In the genomic region with DNA sequence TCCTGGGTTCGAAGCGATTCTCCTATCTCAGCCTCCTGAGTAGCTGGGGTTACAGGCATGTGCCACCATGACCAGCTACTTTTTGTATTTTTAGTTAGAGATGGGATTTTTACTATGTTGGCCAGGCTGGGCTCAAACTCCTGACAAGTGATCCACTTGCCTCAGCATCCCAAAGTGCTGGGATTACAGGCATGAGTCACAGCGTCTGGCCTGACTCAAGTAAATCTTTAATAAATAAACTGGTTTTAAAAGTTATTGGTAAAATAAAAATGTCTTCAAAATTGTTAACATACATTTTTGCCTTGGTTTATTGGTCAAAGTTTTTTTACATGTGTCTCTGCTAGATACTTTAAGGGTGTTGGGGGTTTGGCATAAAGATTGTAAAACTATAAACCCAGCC, we compare ENCODE assay signal across 39 cellular contexts. TPM values are rescaled to one million over a fixed set of nuclear protein-coding genes. Genes with fewer than 3 reads are reported as not detected.
"Had no signal": no experiment of that assay in that cellular context is flagged by ENCODE, and none has a peak within 500 bp of the region (broad histone marks: within the 10 kb centered on the region; RNA-seq: fewer than 3 reads in every experiment).

No MANE protein-coding gene starts in this region.

- H3K36me3 Mint-ChIP-seq: activated naive CD4-positive, alpha-beta T cell treated with anti-CD3 and anti-CD28 coated beads, Interleukin-2, amount 50 U/mL, for 72 hours; brain had no signal

- FAIRE-seq: bronchial epithelial cell, TTC549 had no signal

- H3K4me3 ChIP-seq: adrenal gland, Peyer's patch, SJSA1 had no signal

- ATAC-seq: activated CD4-positive, alpha-beta T cell treated with anti-CD3 and anti-CD28 coated beads for 36 hours; activated CD4-positive, CD25-positive, alpha-beta regulatory T cell treated with anti-CD3 and anti-CD28 coated beads, Interleukin-2, amount 50 U/mL, for 24 hours; activated CD8-positive, alpha-beta T cell treated with anti-CD3 and anti-CD28 coated beads, Interleukin-2, amount 10 ng/mL, durations not matched to agents 7 days and 5 days; activated naive CD4-positive, alpha-beta T cell treated with anti-CD3 and anti-CD28 coated beads, Interleukin-2, amount 50 U/mL, for 72 hours; activated T-cell treated with anti-CD3 and anti-CD28 coated beads, Interleukin-2, amount 50 U/mL, for 4 hours; PC-3 had no signal

- H3K36me3 ChIP-seq: adrenal gland, Peyer's patch, SJSA1 had no signal

- H3K9me3 Mint-ChIP-seq: activated CD4-positive, alpha-beta T cell treated with anti-CD3 and anti-CD28 coated beads, Interleukin-2, amount 10 ng/mL, durations not matched to agents 7 days and 5 days; activated naive CD4-positive, alpha-beta T cell treated with anti-CD3 and anti-CD28 coated beads, Interleukin-2, amount 50 U/mL, for 72 hours; activated T-cell treated with anti-CD3 and anti-CD28 coated beads, Interleukin-2, amount 50 U/mL, for 4 hours; activated T-helper 1 cell treated with anti-CD3 and anti-CD28 coated beads, Interleukin-12 subunit alpha, Interleukin-12 subunit beta, Interleukin-2, Interleukin-4 antibody, amounts not matched to agents 30 ng/mL and 10 ng/mL and 1 ng/mL, durations not matched to agents 14 hours and 24 hours and 36 hours; brain; T-helper 1 cell treated with Interleukin-12 subunit alpha and Interleukin-12 subunit beta and Interleukin-4 antibody, amounts not matched to agents 30 μg/mL and 1 μg/mL, for 36 hours; T-helper 2 cell treated with Interferon-gamma antibody and Interleukin-4, amounts not matched to agents 5 μg/mL and 100 μg/mL, for 36 hours had no signal

- DNase-seq: activated CD4-positive, alpha-beta T cell treated with anti-CD3 and anti-CD28 coated beads for 36 hours; activated CD4-positive, alpha-beta T cell treated with anti-CD3 and anti-CD28 coated beads, Interleukin-2, amount 10 ng/mL, durations not matched to agents 7 days and 5 days; activated CD4-positive, alpha-beta T cell treated with anti-CD3 and anti-CD28 coated beads, Interleukin-2, amount 50 U/mL, for 48 hours; activated CD8-positive, alpha-beta memory T cell treated with anti-CD3 and anti-CD28 coated beads, Interleukin-2, amount 50 U/mL, for 4 hours; activated CD8-positive, alpha-beta T cell treated with anti-CD3 and anti-CD28 coated beads, Interleukin-2, amount 10 ng/mL, durations not matched to agents 7 days and 5 days; activated gamma-delta T cell treated with Interleukin-2 at 50 U/mL for 16 hours; activated naive CD4-positive, alpha-beta T cell treated with anti-CD3 and anti-CD28 coated beads for 36 hours; activated T-cell treated with anti-CD3 and anti-CD28 coated beads for 4 hours; activated T-cell treated with anti-CD3 and anti-CD28 coated beads, Interleukin-2, amount 50 U/mL, for 4 hours; adrenal gland; anterior cingulate cortex; caudate nucleus; Kasumi-1; KG1; NCI-H1092 treated with DMSO at 0.1 percent for 48 hours; NCI-H1417; NCI-H146; NCI-H187; NCI-H2029 treated with DMSO at 0.1 percent for 48 hours; NCI-H2107; NCI-H2171; NCI-H510A; NCI-H526; NCI-H748 treated with DMSO at 0.1 percent for 48 hours; NK-92 treated with Interleukin-12 subunit alpha and Interleukin-12 subunit beta, amount 100 ng/mL, for 24 hours; PC-3; Peyer's patch; RPMI8226; SHP77 treated with DMSO at 0.1 percent for 48 hours; SK-N-SH had no signal

- H3K27me3 ChIP-seq: adrenal gland, Peyer's patch had no signal

- H3K27me3 Mint-ChIP-seq: activated CD4-positive, alpha-beta T cell treated with anti-CD3 and anti-CD28 coated beads for 36 hours had no signal

- H3K27ac Mint-ChIP-seq: activated CD4-positive, alpha-beta T cell treated with anti-CD3 and anti-CD28 coated beads for 36 hours; activated CD4-positive, alpha-beta T cell treated with anti-CD3 and anti-CD28 coated beads, Interleukin-2, amount 10 ng/mL, durations not matched to agents 7 days and 5 days; activated CD8-positive, alpha-beta T cell treated with anti-CD3 and anti-CD28 coated beads, Interleukin-2, amount 10 ng/mL, durations not matched to agents 7 days and 5 days; activated naive CD4-positive, alpha-beta T cell treated with anti-CD3 and anti-CD28 coated beads for 36 hours; activated naive CD4-positive, alpha-beta T cell treated with anti-CD3 and anti-CD28 coated beads, Interleukin-2, amount 50 U/mL, for 72 hours; activated T-helper 1 cell treated with anti-CD3 and anti-CD28 coated beads, Interleukin-12 subunit alpha, Interleukin-12 subunit beta, Interleukin-2, Interleukin-4 antibody, amounts not matched to agents 30 ng/mL and 10 ng/mL and 1 ng/mL, durations not matched to agents 14 hours and 24 hours and 36 hours; brain; T-helper 1 cell treated with Interleukin-12 subunit alpha and Interleukin-12 subunit beta and Interleukin-4 antibody, amounts not matched to agents 30 μg/mL and 1 μg/mL, for 36 hours; T-helper 2 cell treated with Interferon-gamma antibody and Interleukin-4, amounts not matched to agents 5 μg/mL and 100 μg/mL, for 36 hours had no signal

- H3K4me3 Mint-ChIP-seq: activated CD4-positive, alpha-beta T cell treated with anti-CD3 and anti-CD28 coated beads for 36 hours; activated CD4-positive, alpha-beta T cell treated with anti-CD3 and anti-CD28 coated beads, Interleukin-2, amount 10 ng/mL, durations not matched to agents 7 days and 5 days; activated CD8-positive, alpha-beta T cell treated with anti-CD3 and anti-CD28 coated beads, Interleukin-2, amount 10 ng/mL, durations not matched to agents 7 days and 5 days; activated naive CD4-positive, alpha-beta T cell treated with anti-CD3 and anti-CD28 coated beads for 36 hours; activated T-cell treated with anti-CD3 and anti-CD28 coated beads, Interleukin-2, amount 50 U/mL, for 4 hours; activated T-helper 1 cell treated with anti-CD3 and anti-CD28 coated beads, Interleukin-12 subunit alpha, Interleukin-12 subunit beta, Interleukin-2, Interleukin-4 antibody, amounts not matched to agents 30 ng/mL and 10 ng/mL and 1 ng/mL, durations not matched to agents 14 hours and 24 hours and 36 hours; brain; T-helper 1 cell treated with Interleukin-12 subunit alpha and Interleukin-12 subunit beta and Interleukin-4 antibody, amounts not matched to agents 30 μg/mL and 1 μg/mL, for 36 hours; T-helper 2 cell treated with Interferon-gamma antibody and Interleukin-4, amounts not matched to agents 5 μg/mL and 100 μg/mL, for 36 hours had no signal

- H3K9me3 ChIP-seq: adrenal gland, Peyer's patch, SJSA1, SK-N-SH had no signal

RNA-seq across cellular contexts. Expression of gene GAL3ST1, which starts 24.5 kb away (rescaled TPM):
- total RNA-seq: activated CD4-positive, alpha-beta T cell treated with anti-CD3 and anti-CD28 coated beads for 36 hours; activated CD4-positive, alpha-beta T cell treated with anti-CD3 and anti-CD28 coated beads, Interleukin-2, amount 10 ng/mL, durations not matched to agents 7 days and 5 days; activated CD8-positive, alpha-beta T cell treated with anti-CD3 and anti-CD28 coated beads, Interleukin-2, amount 10 ng/mL, durations not matched to agents 7 days and 5 days; activated T-helper 1 cell treated with anti-CD3 and anti-CD28 coated beads, Interleukin-12 subunit alpha, Interleukin-12 subunit beta, Interleukin-2, Interleukin-4 antibody, amounts not matched to agents 30 ng/mL and 10 ng/mL and 1 ng/mL, durations not matched to agents 14 hours and 24 hours and 36 hours; PC-3; SJSA1 had no signal

RNA-seq across cellular contexts. Expression of gene SEC14L6, which starts 52.4 kb away (rescaled TPM):
- total RNA-seq: activated CD4-positive, alpha-beta T cell treated with anti-CD3 and anti-CD28 coated beads for 36 hours; activated CD4-positive, alpha-beta T cell treated with anti-CD3 and anti-CD28 coated beads, Interleukin-2, amount 10 ng/mL, durations not matched to agents 7 days and 5 days; activated CD8-positive, alpha-beta T cell treated with anti-CD3 and anti-CD28 coated beads, Interleukin-2, amount 10 ng/mL, durations not matched to agents 7 days and 5 days; activated naive CD4-positive, alpha-beta T cell treated with anti-CD3 and anti-CD28 coated beads for 36 hours; activated naive CD4-positive, alpha-beta T cell treated with anti-CD3 and anti-CD28 coated beads, Interleukin-2, amount 50 U/mL, for 72 hours; activated T-cell treated with anti-CD3 and anti-CD28 coated beads, Interleukin-2, amount 50 U/mL, for 4 hours; activated T-helper 1 cell treated with anti-CD3 and anti-CD28 coated beads, Interleukin-12 subunit alpha, Interleukin-12 subunit beta, Interleukin-2, Interleukin-4 antibody, amounts not matched to agents 30 ng/mL and 10 ng/mL and 1 ng/mL, durations not matched to agents 14 hours and 24 hours and 36 hours; bronchial epithelial cell; PC-3; SJSA1 had no signal
